Comparison of ENCODE assay signal across 1 cellular context in the genomic region with DNA sequence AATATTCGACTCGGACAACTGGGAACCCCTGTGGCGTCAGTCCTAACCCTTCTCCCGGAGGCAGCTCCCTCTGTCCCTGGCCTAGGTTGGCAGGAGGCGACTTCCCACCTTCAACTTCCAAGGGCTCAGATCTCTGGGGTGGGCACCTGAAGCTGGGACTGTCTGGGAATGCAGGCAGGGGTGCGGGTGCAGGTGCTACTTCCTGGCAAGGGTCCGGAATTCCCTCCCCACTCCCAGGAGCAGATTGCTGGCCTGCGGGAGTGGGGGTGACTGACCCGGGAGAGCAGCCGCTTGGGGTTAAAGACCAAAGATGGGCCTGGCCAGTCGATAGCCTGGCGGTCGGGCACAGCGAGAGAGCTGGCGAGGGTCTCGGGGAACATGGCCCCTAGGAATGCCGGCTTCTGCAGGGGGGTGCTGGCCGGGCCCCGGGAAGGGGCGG.
TF ChIP-seq lines count a peak whose summit lies in the region.

No MANE protein-coding gene starts in this region.

TF ChIP-seq in H1, 55 proteins besides CTCF, POLR2A, EP300 and RAD21:
- TF ChIP-seq BACH1 (IDR thresholded peaks at IDR 0.05; ENCODE audit: low read length) (no peak), POLR2AphosphoS5 (IDR thresholded peaks at IDR 0.05; ENCODE audit: low read depth, low read length) (0 out of 2 replicates have a peak, but pooled peaks have one; percentile 4), KDM4A (IDR thresholded peaks at IDR 0.05; ENCODE audit: low read depth, low read length, severe bottlenecking) (peak; percentile 33), ASH2L (IDR thresholded peaks at IDR 0.05; ENCODE audit: low read length) (peak; percentile 25), CHD1 (IDR thresholded peaks at IDR 0.05; ENCODE audit: low read depth, low read length) (no peak), KDM1A (IDR thresholded peaks at IDR 0.05; ENCODE audit: borderline replicate concordance, low read length) (no peak), TEAD4 (IDR thresholded peaks at IDR 0.05; ENCODE audit: low read depth, low read length) (0 out of 2 replicates have a peak, but pooled peaks have one; percentile 4), TAF1 (IDR thresholded peaks at IDR 0.05; ENCODE audit: low read depth, low read length) (no peak), JUND (IDR thresholded peaks at IDR 0.05; ENCODE audit: low read length) (no peak), SP2 (IDR thresholded peaks at IDR 0.05; ENCODE audit: low read length) (no peak), PHF8 (conservative IDR thresholded peaks at IDR 0.05; ENCODE audit: low read depth, low read length) (0 out of 2 replicates have a peak, but pooled peaks have one; percentile 32), CREB1 (IDR thresholded peaks at IDR 0.05) (no peak), BCL11A (IDR thresholded peaks at IDR 0.05; ENCODE audit: low read depth in 2 of 2, low read length in 2 of 2) (no peak), CBX5 (IDR thresholded peaks at IDR 0.05; ENCODE audit: low read depth, low read length) (no peak), POU5F1 (IDR thresholded peaks at IDR 0.05; ENCODE audit: low read depth, low read length) (no peak), RFX5 (IDR thresholded peaks at IDR 0.05; ENCODE audit: borderline replicate concordance, low read depth, low read length) (no peak), GABPA (IDR thresholded peaks at IDR 0.05; ENCODE audit: borderline replicate concordance, insufficient read depth, low read length) (no peak), EZH2 (IDR thresholded peaks at IDR 0.05; ENCODE audit: low read depth, low read length, severe bottlenecking) (no peak), RXRA (IDR thresholded peaks at IDR 0.05; ENCODE audit: insufficient read depth, low read depth, low read length) (no peak), SIN3A (conservative IDR thresholded peaks at IDR 0.05 in 1 of 2, IDR thresholded peaks at IDR 0.05 in 1 of 2; ENCODE audit: low read depth in 1 of 2, low read length in 2 of 2) (no peak; a peak in 1 of 4 replicates), GTF2F1 (IDR thresholded peaks at IDR 0.05; ENCODE audit: borderline replicate concordance, low read depth, low read length) (no peak), FOSL1 (IDR thresholded peaks at IDR 0.05; ENCODE audit: insufficient read depth, low read depth, low read length) (no peak), CTBP2 (IDR thresholded peaks at IDR 0.05; ENCODE audit: borderline replicate concordance, insufficient read depth, insufficient read length, low read length) (no peak), CEBPB (IDR thresholded peaks at IDR 0.05; ENCODE audit: low read depth, low read length) (no peak), BRCA1 (IDR thresholded peaks at IDR 0.05; ENCODE audit: low read depth, low read length) (no peak), SAP30 (IDR thresholded peaks at IDR 0.05; ENCODE audit: insufficient read depth, insufficient replicate concordance, low read length) (no peak), MAFK (IDR thresholded peaks at IDR 0.05; ENCODE audit: low read depth, low read length) (no peak), TAF7 (optimal IDR thresholded peaks at IDR 0.05; ENCODE audit: borderline replicate concordance, low read depth, low read length) (no peak), YY1 (IDR thresholded peaks at IDR 0.05; ENCODE audit: low read depth, low read length) (no peak), NANOG (IDR thresholded peaks at IDR 0.05; ENCODE audit: insufficient read depth, low read depth, low read length, poor library complexity, severe bottlenecking) (no peak), ZNF274 (IDR thresholded peaks at IDR 0.05; ENCODE audit: borderline replicate concordance, extremely low read depth, low read length) (no peak)
- TF ChIP-seq, protein P1, sequence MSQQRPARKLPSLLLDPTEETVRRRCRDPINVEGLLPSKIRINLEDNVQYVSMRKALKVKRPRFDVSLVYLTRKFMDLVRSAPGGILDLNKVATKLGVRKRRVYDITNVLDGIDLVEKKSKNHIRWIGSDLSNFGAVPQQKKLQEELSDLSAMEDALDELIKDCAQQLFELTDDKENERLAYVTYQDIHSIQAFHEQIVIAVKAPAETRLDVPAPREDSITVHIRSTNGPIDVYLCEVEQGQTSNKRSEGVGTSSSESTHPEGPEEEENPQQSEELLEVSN (IDR thresholded peaks at IDR 0.05) = no peak
- TF ChIP-seq, protein P2, sequence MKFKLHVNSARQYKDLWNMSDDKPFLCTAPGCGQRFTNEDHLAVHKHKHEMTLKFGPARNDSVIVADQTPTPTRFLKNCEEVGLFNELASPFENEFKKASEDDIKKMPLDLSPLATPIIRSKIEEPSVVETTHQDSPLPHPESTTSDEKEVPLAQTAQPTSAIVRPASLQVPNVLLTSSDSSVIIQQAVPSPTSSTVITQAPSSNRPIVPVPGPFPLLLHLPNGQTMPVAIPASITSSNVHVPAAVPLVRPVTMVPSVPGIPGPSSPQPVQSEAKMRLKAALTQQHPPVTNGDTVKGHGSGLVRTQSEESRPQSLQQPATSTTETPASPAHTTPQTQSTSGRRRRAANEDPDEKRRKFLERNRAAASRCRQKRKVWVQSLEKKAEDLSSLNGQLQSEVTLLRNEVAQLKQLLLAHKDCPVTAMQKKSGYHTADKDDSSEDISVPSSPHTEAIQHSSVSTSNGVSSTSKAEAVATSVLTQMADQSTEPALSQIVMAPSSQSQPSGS (IDR thresholded peaks at IDR 0.05; ENCODE audit: low read length) = no peak
- TF ChIP-seq, protein P3, sequence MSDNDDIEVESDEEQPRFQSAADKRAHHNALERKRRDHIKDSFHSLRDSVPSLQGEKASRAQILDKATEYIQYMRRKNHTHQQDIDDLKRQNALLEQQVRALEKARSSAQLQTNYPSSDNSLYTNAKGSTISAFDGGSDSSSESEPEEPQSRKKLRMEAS (IDR thresholded peaks at IDR 0.05) = no peak
TF ChIP-seq in H1: peak in this region for 5.
